In the genomic region with DNA sequence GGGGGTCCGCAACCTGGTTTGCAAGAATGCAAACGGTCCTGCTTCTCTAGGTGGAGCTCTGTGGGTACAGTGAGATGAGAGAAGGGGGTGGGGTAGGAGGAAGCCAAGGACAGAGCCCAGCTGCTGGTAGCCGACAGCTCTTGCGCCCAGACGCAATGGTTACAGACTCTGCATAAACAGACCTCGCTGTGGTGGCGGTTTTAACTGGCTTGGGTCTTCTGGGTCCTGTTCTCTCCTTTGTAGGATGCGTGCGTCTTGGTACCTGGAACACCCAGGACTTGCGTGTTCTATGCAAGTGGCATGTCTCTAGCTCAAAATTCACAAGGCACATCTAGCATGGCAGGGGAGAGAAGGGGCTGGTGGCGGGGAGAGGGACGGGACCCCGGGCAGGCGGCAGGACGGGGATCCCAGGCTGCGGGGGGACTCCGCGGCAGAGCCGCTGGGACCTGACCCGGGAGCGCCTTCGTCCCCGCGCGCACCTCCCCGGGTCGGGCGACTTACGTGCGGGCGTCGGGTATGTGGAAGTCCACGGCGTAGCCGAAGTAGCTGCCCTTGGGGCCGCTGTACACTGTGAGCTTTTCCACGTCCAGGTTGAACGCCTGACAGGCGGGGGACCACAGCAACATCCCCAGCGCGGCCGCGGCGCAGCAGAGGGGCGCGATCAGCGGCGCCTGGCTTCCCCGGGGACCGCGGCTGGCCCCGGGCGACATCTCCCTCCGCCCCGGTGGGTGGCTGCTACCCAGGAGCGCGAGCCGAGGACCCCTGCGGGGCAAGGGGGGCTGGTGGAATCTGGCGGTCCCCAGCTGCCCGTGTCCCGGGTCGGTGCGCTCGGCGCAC, we compare ENCODE assay signal across 1 cellular context.
TF ChIP-seq lines count a peak whose summit lies in the region.

No MANE protein-coding gene starts in this region.

TF ChIP-seq in IMR-90, 13 proteins besides CTCF, POLR2A, EP300 and RAD21 (continued from another document):
- TF ChIP-seq MAZ (IDR thresholded peaks at IDR 0.05; ENCODE audit: borderline replicate concordance, low read depth, low read length) = no peak
- TF ChIP-seq BHLHE40 (IDR thresholded peaks at IDR 0.05; ENCODE audit: low read depth, low read length) = no peak
- no peak for TF ChIP-seq RFX5 (IDR thresholded peaks at IDR 0.05; ENCODE audit: low read depth, low read length)
- TF ChIP-seq MXI1 (IDR thresholded peaks at IDR 0.05; ENCODE audit: borderline replicate concordance, low read depth, low read length) = no peak
- TF ChIP-seq FOS (IDR thresholded peaks at IDR 0.05; ENCODE audit: low read depth, low read length) = no peak
- no peak for TF ChIP-seq CHD1 (IDR thresholded peaks at IDR 0.05; ENCODE audit: low read depth, low read length)
- TF ChIP-seq RCOR1 (IDR thresholded peaks at IDR 0.05; ENCODE audit: insufficient replicate concordance, low read length) = no peak
- TF ChIP-seq CEBPB (IDR thresholded peaks at IDR 0.05; ENCODE audit: low read depth, low read length) = no peak
- TF ChIP-seq NFE2L2 (IDR thresholded peaks at IDR 0.05; ENCODE audit: low read depth, low read length) = no peak
- no peak for TF ChIP-seq MAFK (IDR thresholded peaks at IDR 0.05; ENCODE audit: low read depth, low read length)
- TF ChIP-seq ELK1 (IDR thresholded peaks at IDR 0.05; ENCODE audit: borderline replicate concordance, low read depth, low read length) = no peak
